In genomic region chr1:163315773-163316374, GRCh38 we compare ENCODE assay signal across 7 cellular contexts. TPM values are rescaled to one million over a fixed set of nuclear protein-coding genes. Genes with fewer than 3 reads are reported as not detected.
DNase-seq lines count a peak whose midpoint lies in the region; ATAC-seq and TF ChIP-seq lines count a peak whose summit lies in the region.

No MANE protein-coding gene starts in this region.

- no peaks in the 10 kb centered on the region for H3K9me2 ChIP-seq in DOHH2 (replicated peaks; ENCODE audit: control insufficient read depth, low read length)

- no peak overlapping the region for H3K4me3 ChIP-seq in DOHH2 (ENCODE audit: low read length)
- no peak overlapping the region for H3K4me3 ChIP-seq in Jurkat, Clone E6-1 (ENCODE audit: low read length)
- H3K4me3 ChIP-seq in choroid plexus epithelial cell (ENCODE audit: low read depth, low read length) = no peak overlapping the region

- peak; percentile 41 for DNase-seq in Jurkat, Clone E6-1 (ENCODE audit: low read depth, low spot score)
- DNase-seq in SK-N-DZ (ENCODE audit: low spot score) (peak; percentile 48), choroid plexus epithelial cell (ENCODE audit: low read depth) (peak; percentile 73), midbrain (lab: John Stamatoyannopoulos, UW) (peak; percentile 35)

- H3K27ac ChIP-seq in DOHH2 (ENCODE audit: low read depth, low read length) = no peak overlapping the region

- H3K36me3 ChIP-seq in DOHH2 (ENCODE audit: control insufficient read depth, low read length) = peaks cover 48% of the 10 kb centered on the region

- peaks cover 8% of the 10 kb centered on the region for H3F3A ChIP-seq in DOHH2 (ENCODE audit: control insufficient read depth, insufficient read depth)

- no peak overlapping the region for H3K4me2 ChIP-seq in DOHH2 (ENCODE audit: low read length)

- H3K9me3 ChIP-seq in DOHH2 (ENCODE audit: control insufficient read depth, insufficient read depth, low read length) = no peaks in the 10 kb centered on the region

- ATAC-seq in HG03354 (IDR thresholded peaks at IDR 0.05; ENCODE audit: poor library complexity, severe bottlenecking, unreplicated experiment) (no peak), HG03097 (IDR thresholded peaks at IDR 0.05; ENCODE audit: low FRiP score, unreplicated experiment) (no peak)

- peaks cover 9% of the 10 kb centered on the region for H3K4me1 ChIP-seq in DOHH2 (ENCODE audit: control insufficient read depth, low read length)

- no peaks in the 10 kb centered on the region for H3K27me3 ChIP-seq in DOHH2 (ENCODE audit: control insufficient read depth, low read length)

- H3K79me2 ChIP-seq in DOHH2 (ENCODE audit: control insufficient read depth, low read length) = peaks cover 14% of the 10 kb centered on the region

- TF ChIP-seq CTCF in DOHH2 (IDR thresholded peaks at IDR 0.05; ENCODE audit: low read depth, low read length, poor library complexity, severe bottlenecking) (peak; percentile 75), choroid plexus epithelial cell (conservative IDR thresholded peaks at IDR 0.05; ENCODE audit: low read depth, low read length) (peak; percentile 57)

- H4K20me1 ChIP-seq in DOHH2 (ENCODE audit: control insufficient read depth, insufficient read depth, low read depth, low read length) = no peaks in the 10 kb centered on the region

RNA-seq across cellular contexts. Expression of gene NUF2, which starts 5.9 kb away (rescaled TPM):
- 73.9 TPM for polyA plus RNA-seq in Jurkat, Clone E6-1 (2012; ENCODE audit: insufficient read depth, insufficient read length)
- polyA plus RNA-seq in SK-N-DZ (2014; cell fraction: cytosol; rRNA removed) = 102 and 103 TPM in 2 replicates
- polyA plus RNA-seq in SK-N-DZ (2014; cell fraction: nucleus; rRNA removed) = 247 and 296 TPM in 2 replicates
